ENCODE assay signal across 1 cellular context in the genomic region with DNA sequence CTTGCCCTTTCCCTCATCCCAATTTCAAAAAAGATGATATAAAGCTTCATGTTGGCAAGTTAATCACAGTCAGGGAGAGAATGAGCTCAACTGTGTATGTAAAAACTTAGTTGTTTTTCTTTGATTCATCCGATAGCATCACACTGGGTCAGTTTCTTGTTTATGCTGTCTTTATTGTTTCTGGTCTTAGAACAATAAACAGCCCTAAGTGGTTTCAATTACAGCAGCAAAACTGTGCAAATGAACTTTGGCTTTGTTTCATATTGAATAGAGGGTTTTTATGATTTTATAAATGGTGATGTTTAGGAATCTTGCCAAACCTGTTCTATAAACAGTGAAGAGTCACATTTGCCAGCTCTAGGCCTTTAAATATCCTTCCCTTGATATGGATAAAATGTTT.
A peak's percentile ranks its signal among the peaks of the same experiment; 100 is the strongest.
TF ChIP-seq lines count a peak whose summit lies in the region.

No MANE protein-coding gene starts in this region.

TF ChIP-seq in HEK293, 187 proteins besides CTCF, POLR2A, EP300 and RAD21 (continued from another document):
- TF ChIP-seq, protein P1, sequence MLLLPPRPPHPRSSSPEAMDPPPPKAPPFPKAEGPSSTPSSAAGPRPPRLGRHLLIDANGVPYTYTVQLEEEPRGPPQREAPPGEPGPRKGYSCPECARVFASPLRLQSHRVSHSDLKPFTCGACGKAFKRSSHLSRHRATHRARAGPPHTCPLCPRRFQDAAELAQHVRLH (tag by site-specific recombination; IDR thresholded peaks at IDR 0.05): no peak
- TF ChIP-seq ZXDB (tag by site-specific recombination; IDR thresholded peaks at IDR 0.05) (no peak), ZNF174 (tag by site-specific recombination; IDR thresholded peaks at IDR 0.05) (no peak), ZNF48 (tag by site-specific recombination; IDR thresholded peaks at IDR 0.05) (no peak), ZNF37A (tag by site-specific recombination; IDR thresholded peaks at IDR 0.05) (no peak), ZFP3 (tag by site-specific recombination; IDR thresholded peaks at IDR 0.05; ENCODE audit: low read depth) (no peak), ZNF132 (tag by site-specific recombination; IDR thresholded peaks at IDR 0.05; ENCODE audit: borderline replicate concordance) (no peak), KLF10 (tag by site-specific recombination; IDR thresholded peaks at IDR 0.05) (peak; percentile 35; the same call in 1 of the 2 replicates), ZNF626 (tag by site-specific recombination; IDR thresholded peaks at IDR 0.05) (no peak), WT1 (tag by site-specific recombination; IDR thresholded peaks at IDR 0.05) (peak; percentile 97), BCL6B (tag by site-specific recombination; IDR thresholded peaks at IDR 0.05) (peak; percentile 50; the same call in 1 of the 2 replicates), ZNF561 (tag by site-specific recombination; IDR thresholded peaks at IDR 0.05; ENCODE audit: borderline replicate concordance) (0 out of 2 replicates have a peak, but pooled peaks have one; percentile 42), ZNF510 (tag by site-specific recombination; IDR thresholded peaks at IDR 0.05; ENCODE audit: insufficient replicate concordance) (no peak), ZNF521 (tag by site-specific recombination; IDR thresholded peaks at IDR 0.05) (no peak), PRDM2 (tag by site-specific recombination; IDR thresholded peaks at IDR 0.05; ENCODE audit: borderline replicate concordance) (no peak), HOXC10 (CRISPR knock-in tag; IDR thresholded peaks at IDR 0.05) (no peak), PRDM4 (tag by site-specific recombination; IDR thresholded peaks at IDR 0.05) (peak; percentile 58; the same call in 1 of the 2 replicates), SP7 (tag by site-specific recombination; IDR thresholded peaks at IDR 0.05) (no peak), ZNF416 (tag by site-specific recombination; IDR thresholded peaks at IDR 0.05) (no peak), ZSCAN5A (tag by site-specific recombination; IDR thresholded peaks at IDR 0.05) (no peak), ZNF341 (tag by site-specific recombination; IDR thresholded peaks at IDR 0.05; ENCODE audit: low read depth) (no peak)
- TF ChIP-seq, protein P2, sequence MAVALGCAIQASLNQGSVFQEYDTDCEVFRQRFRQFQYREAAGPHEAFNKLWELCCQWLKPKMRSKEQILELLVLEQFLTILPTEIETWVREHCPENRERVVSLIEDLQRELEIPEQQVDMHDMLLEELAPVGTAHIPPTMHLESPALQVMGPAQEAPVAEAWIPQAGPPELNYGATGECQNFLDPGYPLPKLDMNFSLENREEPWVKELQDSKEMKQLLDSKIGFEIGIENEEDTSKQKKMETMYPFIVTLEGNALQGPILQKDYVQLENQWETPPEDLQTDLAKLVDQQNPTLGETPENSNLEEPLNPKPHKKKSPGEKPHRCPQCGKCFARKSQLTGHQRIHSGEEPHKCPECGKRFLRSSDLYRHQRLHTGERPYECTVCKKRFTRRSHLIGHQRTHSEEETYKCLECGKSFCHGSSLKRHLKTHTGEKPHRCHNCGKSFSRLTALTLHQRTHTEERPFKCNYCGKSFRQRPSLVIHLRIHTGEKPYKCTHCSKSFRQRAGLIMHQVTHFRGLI (tag by site-specific recombination; IDR thresholded peaks at IDR 0.05): no peak
- TF ChIP-seq, protein P3, sequence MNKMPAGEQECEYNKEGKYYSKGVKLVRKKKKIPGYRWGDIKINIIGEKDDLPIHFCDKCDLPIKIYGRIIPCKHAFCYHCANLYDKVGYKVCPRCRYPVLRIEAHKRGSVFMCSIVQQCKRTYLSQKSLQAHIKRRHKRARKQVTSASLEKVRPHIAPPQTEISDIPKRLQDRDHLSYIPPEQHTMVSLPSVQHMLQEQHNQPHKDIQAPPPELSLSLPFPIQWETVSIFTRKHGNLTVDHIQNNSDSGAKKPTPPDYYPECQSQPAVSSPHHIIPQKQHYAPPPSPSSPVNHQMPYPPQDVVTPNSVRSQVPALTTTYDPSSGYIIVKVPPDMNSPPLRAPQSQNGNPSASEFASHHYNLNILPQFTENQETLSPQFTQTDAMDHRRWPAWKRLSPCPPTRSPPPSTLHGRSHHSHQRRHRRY (tag by site-specific recombination; IDR thresholded peaks at IDR 0.05): no peak
